In the genomic region with DNA sequence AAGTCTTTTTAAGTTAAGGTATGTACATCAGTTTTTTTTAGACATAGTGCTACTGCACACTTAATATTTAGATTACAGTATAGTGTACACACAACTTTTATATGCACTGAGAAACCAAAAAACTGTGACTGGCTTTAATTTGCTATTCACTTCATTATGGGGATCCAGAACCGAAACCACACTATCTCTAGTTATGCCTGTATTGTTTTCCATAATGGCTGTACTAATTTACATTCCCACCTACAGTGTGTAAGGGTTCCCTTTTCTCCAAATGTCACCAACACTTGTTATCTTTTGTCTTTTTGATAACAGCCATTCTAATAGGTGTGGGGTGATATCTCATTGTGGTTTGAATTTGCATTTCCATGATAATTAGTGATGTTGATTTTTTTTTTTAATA, we compare ENCODE assay signal across 11 cellular contexts.
"Had no signal": no experiment of that assay in that cellular context is flagged by ENCODE, and none has a peak within 500 bp of the region (broad histone marks: within the 10 kb centered on the region; RNA-seq: fewer than 3 reads in every experiment).

No MANE protein-coding gene starts in this region.

- H3K9me3 ChIP-seq: HAP-1 had no signal

- H3K4me2 ChIP-seq: GM23338 had no signal

- H3K9me3 Mint-ChIP-seq: GM23338, H9, HFFc6 had no signal

- H3K4me1 Mint-ChIP-seq: GM23338 had no signal

- H2AFZ ChIP-seq: GM23248, GM23338 had no signal

- FAIRE-seq: H1, H54 had no signal

- H3K9ac ChIP-seq: GM23248 had no signal

- H3K4me1 ChIP-seq: HAP-1 had no signal

- H3K27ac ChIP-seq: GM23248 had no signal

- H3K36me3 ChIP-seq: HAP-1 had no signal

- DNase-seq: GM23248, GOT3, H7, H9, HCEC 1CT, HFFc6 had no signal

- H3K4me3 Mint-ChIP-seq: GM23338, H9, HFFc6 had no signal

- H3K4me3 ChIP-seq: GM23248, GM23338, HAP-1 had no signal

- H3K27ac Mint-ChIP-seq: GM23338, H9, HFFc6 had no signal

- ATAC-seq: GM23338, HCT116 had no signal
